ENCODE assay signal across 8 cellular contexts in the genomic region with DNA sequence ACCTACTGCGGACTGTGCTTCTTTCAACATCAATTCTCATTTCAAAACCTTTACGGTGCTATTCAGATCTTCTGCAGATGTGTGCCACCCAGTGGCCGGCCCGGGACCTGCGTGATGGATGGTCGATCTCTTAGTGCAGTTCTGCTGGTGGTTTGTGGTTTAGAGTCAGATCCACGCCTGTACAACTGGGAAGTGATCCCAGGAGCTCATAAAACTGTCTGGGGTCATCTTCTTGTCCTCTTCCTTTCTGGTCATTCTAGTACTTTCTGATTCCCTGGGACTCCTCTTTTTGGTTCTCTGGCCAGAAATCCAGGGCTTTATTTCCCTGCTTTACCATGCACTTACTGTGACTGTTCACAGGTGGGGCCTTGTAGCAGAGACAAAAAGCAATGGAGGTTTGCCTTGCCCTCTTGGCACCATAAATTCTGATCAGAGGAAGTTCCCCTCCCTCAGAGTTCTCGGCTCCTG. TPM values are rescaled to one million over a fixed set of nuclear protein-coding genes. Genes with fewer than 3 reads are reported as not detected.
DNase-seq lines count a peak whose midpoint lies in the region; ATAC-seq lines count a peak whose summit lies in the region.

No MANE protein-coding gene starts in this region.

- in situ Hi-C loops in ACHN (cut with HindIII; ENCODE audit: low pct_ligation_motif_present, low pct_unique_long_range_greater_than_20kb, low sequenced_read_pairs), result no loop called here

- H3K23ac ChIP-seq in mesenchymal stem cell (ENCODE audit: low read length in 2 of 2), result no peak overlapping the region

- WGBS in mesenchymal stem cell, result 11% methylated on average over 6 of the region's 8 CpGs

- H4K91ac ChIP-seq in mesenchymal stem cell (ENCODE audit: low read length), result no peak overlapping the region

- no peak overlapping the region for H3K4me2 ChIP-seq in mesenchymal stem cell (ENCODE audit: low read length, poor library complexity, severe bottlenecking)

- H3K27me3 Mint-ChIP-seq in activated CD8-positive, alpha-beta T cell treated with anti-CD3 and anti-CD28 coated beads, Interleukin-2, amount 10 ng/mL, durations not matched to agents 7 days and 5 days (ENCODE audit: low read depth), result no peaks in the 10 kb centered on the region

- peak; percentile 87 for ATAC-seq in GM18858 (IDR thresholded peaks at IDR 0.05; ENCODE audit: unreplicated experiment)
- peak; percentile 95 for ATAC-seq in activated CD8-positive, alpha-beta T cell treated with anti-CD3 and anti-CD28 coated beads, Interleukin-2, amount 10 ng/mL, durations not matched to agents 7 days and 5 days

- H2BK12ac ChIP-seq in mesenchymal stem cell (ENCODE audit: low read length in 2 of 2), result no peak overlapping the region

- H3K9me3 ChIP-seq in mesenchymal stem cell (ENCODE audit: control insufficient read depth, low read length), result no peaks in the 10 kb centered on the region

- no peaks in the 10 kb centered on the region for H3K9me3 Mint-ChIP-seq in activated CD8-positive, alpha-beta T cell treated with anti-CD3 and anti-CD28 coated beads, Interleukin-2, amount 10 ng/mL, durations not matched to agents 7 days and 5 days (ENCODE audit: insufficient read depth)

- no peaks in the 10 kb centered on the region for H3K36me3 ChIP-seq in mesenchymal stem cell (ENCODE audit: control insufficient read depth in 1 of 2, insufficient read depth in 2 of 2, low read depth in 1 of 2, low read length in 2 of 2)

- H4K8ac ChIP-seq in mesenchymal stem cell (ENCODE audit: low read length), result peak overlapping the region; percentile 55

- peaks cover 40% of the 10 kb centered on the region for H3K4me1 Mint-ChIP-seq in activated CD8-positive, alpha-beta T cell treated with anti-CD3 and anti-CD28 coated beads, Interleukin-2, amount 10 ng/mL, durations not matched to agents 7 days and 5 days (ENCODE audit: low read depth)

- H2AK5ac ChIP-seq in mesenchymal stem cell (ENCODE audit: low read length, severe bottlenecking), result no peak overlapping the region

- no peaks in the 10 kb centered on the region for H3K4me1 ChIP-seq in mesenchymal stem cell (ENCODE audit: control insufficient read depth, insufficient read depth, low read depth, low read length)

- H3K27ac ChIP-seq in mesenchymal stem cell (ENCODE audit: low read length, poor library complexity, severe bottlenecking), result no peak overlapping the region

- H3K14ac ChIP-seq in mesenchymal stem cell (ENCODE audit: low read length in 2 of 2), result no peak overlapping the region

- no peak overlapping the region for H2BK15ac ChIP-seq in mesenchymal stem cell (ENCODE audit: low read depth, poor library complexity, severe bottlenecking)

- CTCF ChIA-PET in activated CD8-positive, alpha-beta T cell treated with anti-CD3 and anti-CD28 coated beads, Interleukin-2, amount 10 ng/mL, durations not matched to agents 7 days and 5 days (lab: Charles Lee), result interaction anchor here (0.5 to 4.4 kb wide), 17 partner anchors 8 to 242 kb away, joined by 3 to 32 read pairs (median 3); partner anchors contain the start of genes HADHA, HADHB and SELENOI

- no peaks in the 10 kb centered on the region for H3K27me3 ChIP-seq in mesenchymal stem cell (ENCODE audit: control insufficient read depth in 1 of 2, insufficient read depth in 1 of 2, low read length in 2 of 2)

- no peak overlapping the region for H2BK5ac ChIP-seq in mesenchymal stem cell (ENCODE audit: low read depth, low read length, poor library complexity, severe bottlenecking)

- no peak overlapping the region for H2AFZ ChIP-seq in mesenchymal stem cell (ENCODE audit: low read depth, low read length)

- no peaks in the 10 kb centered on the region for H3K79me1 ChIP-seq in mesenchymal stem cell (replicated peaks; ENCODE audit: low read length, poor library complexity, severe bottlenecking)

- H3K27ac Mint-ChIP-seq in activated CD8-positive, alpha-beta T cell treated with anti-CD3 and anti-CD28 coated beads, Interleukin-2, amount 10 ng/mL, durations not matched to agents 7 days and 5 days, result no peak overlapping the region

- no peak overlapping the region for H3K18ac ChIP-seq in mesenchymal stem cell (ENCODE audit: low read depth in 1 of 2, low read length in 2 of 2)

- DNase-seq in ACHN, result peak; percentile 82
- DNase-seq in HUDEP-2 (lab: John Stamatoyannopoulos, UW; ENCODE audit: unreplicated experiment in 76 of 76), result peak in 69 of 76 experiments; percentile 14 to 80 (median 61)
- DNase-seq in NOMO-1 treated with DMSO at 0.1 percent for 48 hours (lab: John Stamatoyannopoulos, UW; ENCODE audit: unreplicated experiment), result peak; percentile 95
- peak; percentile 92 for DNase-seq in activated CD8-positive, alpha-beta T cell treated with anti-CD3 and anti-CD28 coated beads, Interleukin-2, amount 10 ng/mL, durations not matched to agents 7 days and 5 days
- peak; percentile 72 for DNase-seq in effector CD4-positive, alpha-beta T cell
- peak; percentile 85 for DNase-seq in mesenchymal stem cell
- DNase-seq in stimulated activated CD8-positive, alpha-beta memory T cell treated with anti-CD3 and anti-CD28 coated beads, Interleukin-15, amount 100 ng/mL, for 48 hours (ENCODE audit: low read depth in 2 of 2), result peak; percentile 63 to 71

- H2BK120ac ChIP-seq in mesenchymal stem cell (ENCODE audit: low read depth, low read length), result no peak overlapping the region

- no peak overlapping the region for H3K4me3 ChIP-seq in mesenchymal stem cell (ENCODE audit: insufficient read depth in 1 of 2, low read depth in 1 of 2, low read length in 2 of 2)

- H3K36me3 Mint-ChIP-seq in activated CD8-positive, alpha-beta T cell treated with anti-CD3 and anti-CD28 coated beads, Interleukin-2, amount 10 ng/mL, durations not matched to agents 7 days and 5 days (ENCODE audit: low read depth), result no peaks in the 10 kb centered on the region

- no peak overlapping the region for H3K4me3 Mint-ChIP-seq in activated CD8-positive, alpha-beta T cell treated with anti-CD3 and anti-CD28 coated beads, Interleukin-2, amount 10 ng/mL, durations not matched to agents 7 days and 5 days

- POLR2A ChIA-PET in activated CD8-positive, alpha-beta T cell treated with anti-CD3 and anti-CD28 coated beads, Interleukin-2, amount 10 ng/mL, durations not matched to agents 7 days and 5 days (lab: Charles Lee), result interaction anchor here (1.1 to 1.4 kb wide), 2 partner anchors 86 to 146 kb away, joined by 3 read pairs; partner anchors contain the start of genes HADHA and HADHB

- no peak overlapping the region for H3K4ac ChIP-seq in mesenchymal stem cell (ENCODE audit: low read depth in 1 of 2, low read length in 2 of 2)

- peak overlapping the region; percentile 32 for H3K9ac ChIP-seq in mesenchymal stem cell (ENCODE audit: low read length)

RNA-seq across cellular contexts. Expression of gene SELENOI, which starts 15.8 kb away (rescaled TPM):
- total RNA-seq in activated CD8-positive, alpha-beta T cell treated with anti-CD3 and anti-CD28 coated beads, Interleukin-2, amount 10 ng/mL, durations not matched to agents 7 days and 5 days, result 10 to 100 TPM; 36.8 to 37.6 TPM
- polyA plus RNA-seq in mesenchymal stem cell (2013, experiment 1 of 2), result 7.7 TPM
- 7.8 TPM for polyA plus RNA-seq in mesenchymal stem cell (2013, experiment 2 of 2)

RNA-seq across cellular contexts. Expression of gene ADGRF3, which starts 16.4 kb away (rescaled TPM):
- total RNA-seq in activated CD8-positive, alpha-beta T cell treated with anti-CD3 and anti-CD28 coated beads, Interleukin-2, amount 10 ng/mL, durations not matched to agents 7 days and 5 days, result 1 to 10 TPM; 5.8 TPM
- 0.11 TPM for polyA plus RNA-seq in mesenchymal stem cell (2013, experiment 1 of 2)
- polyA plus RNA-seq in mesenchymal stem cell (2013, experiment 2 of 2), result 0.10 TPM
